ENCODE assay signal across 8 cellular contexts in genomic region chr5:150780180-150780692, GRCh38. TPM values are rescaled to one million over a fixed set of nuclear protein-coding genes. Genes with fewer than 3 reads are reported as not detected.
DNase-seq lines count a peak whose midpoint lies in the region; ATAC-seq and TF ChIP-seq lines count a peak whose summit lies in the region.

No MANE protein-coding gene starts in this region.

- peak; percentile 51 for ATAC-seq in GM19328 (IDR thresholded peaks at IDR 0.05; ENCODE audit: unreplicated experiment)
- peak; percentile 47 for ATAC-seq in HG03280 (IDR thresholded peaks at IDR 0.05; ENCODE audit: unreplicated experiment)
- ATAC-seq in activated T-cell treated with anti-CD3 and anti-CD28 coated beads, Interleukin-2, amount 50 U/mL, for 4 hours, result peak; percentile 7 to 27
- peak; percentile 1 to 8 for ATAC-seq in right cardiac atrium

- peaks cover 3% of the 10 kb centered on the region for H3K9me3 Mint-ChIP-seq in activated T-cell treated with anti-CD3 and anti-CD28 coated beads, Interleukin-2, amount 50 U/mL, for 4 hours

- peak overlapping the region; percentile 22 for H3K4me3 Mint-ChIP-seq in activated T-cell treated with anti-CD3 and anti-CD28 coated beads, Interleukin-2, amount 50 U/mL, for 4 hours

- H3K9ac ChIP-seq in BLaER1 treated with 17β-estradiol and CSF1 and Interleukin-3, amounts not matched to agents 10 nM and 100 nM, result peak overlapping the region; percentile 81 to 94 (median 89)

- TF ChIP-seq POLR2A in stomach (IDR thresholded peaks at IDR 0.05), result no peak

- peaks cover 71 to 86% (median 81%) of the 10 kb centered on the region in 10 experiments for H3K4me1 ChIP-seq in BLaER1 treated with 17β-estradiol and CSF1 and Interleukin-3, amounts not matched to agents 10 nM and 100 nM
- H3K4me1 ChIP-seq in right cardiac atrium (ENCODE audit: control insufficient read depth, insufficient read depth, low read length) (peaks cover 8% of the 10 kb centered on the region), stomach (peaks cover 35 to 69% (median 59%) of the 10 kb centered on the region in 4 donors)

- no peaks in the 10 kb centered on the region for H3K36me3 Mint-ChIP-seq in activated T-cell treated with anti-CD3 and anti-CD28 coated beads, Interleukin-2, amount 50 U/mL, for 4 hours (ENCODE audit: insufficient read depth)

- H3K9me3 ChIP-seq in BLaER1 treated with 17β-estradiol and CSF1 and Interleukin-3, amounts not matched to agents 10 nM and 100 nM (replicated peaks in 1 of 11), result peaks cover 0 to 4% (median 3%) of the 10 kb centered on the region in 11 experiments; a peak in 11 of 22 replicates
- H3K9me3 ChIP-seq in right cardiac atrium (ENCODE audit: control insufficient read depth, low read length) (no peaks in the 10 kb centered on the region), stomach (no peaks in the 10 kb centered on the region)

- no peak for TF ChIP-seq CTCF in stomach (IDR thresholded peaks at IDR 0.05)

- H3K4me3 ChIP-seq in BLaER1 treated with 17β-estradiol and CSF1 and Interleukin-3, amounts not matched to agents 10 nM and 100 nM, result peak overlapping the region; percentile 3 to 96 (median 84)
- H3K4me3 ChIP-seq in right cardiac atrium (ENCODE audit: low read length), result peak overlapping the region; percentile 84
- peak overlapping the region; percentile 71 to 82 (median 80) for H3K4me3 ChIP-seq in stomach

- peaks cover 66% of the 10 kb centered on the region for H3K4me1 Mint-ChIP-seq in activated T-cell treated with anti-CD3 and anti-CD28 coated beads, Interleukin-2, amount 50 U/mL, for 4 hours (ENCODE audit: low read depth)

- no peaks in the 10 kb centered on the region for H3K27me3 ChIP-seq in BLaER1 treated with 17β-estradiol and CSF1 and Interleukin-3, amounts not matched to agents 10 nM and 100 nM
- H3K27me3 ChIP-seq in right cardiac atrium (ENCODE audit: control insufficient read depth, insufficient read depth), result no peaks in the 10 kb centered on the region
- no peaks in the 10 kb centered on the region for H3K27me3 ChIP-seq in stomach

- peak overlapping the region; percentile 87 to 97 (median 95) for H3K4me2 ChIP-seq in BLaER1 treated with 17β-estradiol and CSF1 and Interleukin-3, amounts not matched to agents 10 nM and 100 nM

- peaks cover 0 to 12% (median 0%) of the 10 kb centered on the region in 11 experiments; a peak in 5 of 22 replicates for H3K36me3 ChIP-seq in BLaER1 treated with 17β-estradiol and CSF1 and Interleukin-3, amounts not matched to agents 10 nM and 100 nM
- no peaks in the 10 kb centered on the region for H3K36me3 ChIP-seq in stomach

- peak; percentile 84 for TF ChIP-seq EP300 in stomach (IDR thresholded peaks at IDR 0.05)

- peaks cover 0 to 45% (median 0%) of the 10 kb centered on the region in 11 experiments; a peak in 5 of 22 replicates for H4K20me1 ChIP-seq in BLaER1 treated with 17β-estradiol and CSF1 and Interleukin-3, amounts not matched to agents 10 nM and 100 nM

- WGBS in right cardiac atrium, result 51% methylated on average over 6 of the region's 6 CpGs
- 66 to 71% (median 67%) methylated on average over 6 of the region's 6 CpGs for WGBS in stomach, 5 donors

- H3K27ac ChIP-seq in BLaER1 treated with 17β-estradiol and CSF1 and Interleukin-3, amounts not matched to agents 10 nM and 100 nM, result peak overlapping the region; percentile 55 to 93 (median 85); a peak in 21 of 22 replicates
- H3K27ac ChIP-seq in right cardiac atrium (ENCODE audit: low read length), result peak overlapping the region; percentile 92
- H3K27ac ChIP-seq in stomach, result peak overlapping the region; percentile 38 to 95 (median 93)

- DNase-seq in activated T-cell treated with anti-CD3 and anti-CD28 coated beads, Interleukin-2, amount 50 U/mL, for 4 hours, result no peak
- peak in 2 of 3 donors; percentile 48 to 58 for DNase-seq in right cardiac atrium
- DNase-seq in stomach, result peak; percentile 31
- no peak for DNase-seq in OCI-M2 (lab: John Stamatoyannopoulos, UW; ENCODE audit: unreplicated experiment)
- DNase-seq in HT-29 (ENCODE audit: low spot score), result no peak

- H3K27me3 Mint-ChIP-seq in activated T-cell treated with anti-CD3 and anti-CD28 coated beads, Interleukin-2, amount 50 U/mL, for 4 hours (ENCODE audit: low read depth), result no peaks in the 10 kb centered on the region

- intact Hi-C loops in right cardiac atrium (cut with DNase I), result no loop called here
- intact Hi-C loops in stomach (cut with DNase I; ENCODE audit: low total_unique reads), result no loop called here

RNA-seq across cellular contexts. Expression of gene SMIM3, which starts 1.7 kb away (rescaled TPM):
- 1 to 10 TPM; 6.8 to 8.5 (median 7.4) TPM for total RNA-seq in activated T-cell treated with anti-CD3 and anti-CD28 coated beads, Interleukin-2, amount 50 U/mL, for 4 hours
- total RNA-seq in right cardiac atrium, result 10 to 100 TPM; 16.3 to 33.5 (median 19.9) TPM
- 22.9 TPM for polyA plus RNA-seq in right cardiac atrium
- total RNA-seq in stomach, result 10 to 100 TPM in 4 of 5 donors, 1 to 10 TPM in 1; 9.9 to 63.8 (median 24.2) TPM
- 10 to 100 TPM; 15.8 to 47.5 (median 46.9) TPM for polyA plus RNA-seq in stomach
- total RNA-seq in HT-29 (2014; rRNA removed; shearing (Covaris generic)), result 13.4 and 18.6 TPM in 2 replicates

RNA-seq across cellular contexts. Expression of gene DCTN4, which starts 21.4 kb away (rescaled TPM):
- total RNA-seq in activated T-cell treated with anti-CD3 and anti-CD28 coated beads, Interleukin-2, amount 50 U/mL, for 4 hours, result 10 to 100 TPM; 35.9 to 42.2 (median 38.6) TPM
- total RNA-seq in right cardiac atrium (10 to 100 TPM; 41.8 to 51.6 (median 47.6) TPM), stomach (100 to 1,000 TPM in 1 of 5 donors, 10 to 100 TPM in 4; 27.7 to 113 (median 54.7) TPM)
- polyA plus RNA-seq in right cardiac atrium (22.7 TPM), stomach (10 to 100 TPM; 16.1 to 30.7 (median 18.1) TPM)
- total RNA-seq in HT-29 (2014; rRNA removed; shearing (Covaris generic)), result 26.1 and 30.6 TPM in 2 replicates

Comparison
In these comparisons a context has a peak if more than half of its experiments do, and no peak if none do; other contexts are left out.
1. DNase-seq: peak in right cardiac atrium (2 of 3) and stomach (single experiment); none in activated T-cell treated with anti-CD3 and anti-CD28 coated beads, Interleukin-2, amount 50 U/mL, for 4 hours (single experiment), OCI-M2 (single experiment) and HT-29 (single experiment).
2. Peak in every context shown above with its lines, with median percentiles within 50 percentile points of each other: H3K27ac ChIP-seq, H3K4me3 ChIP-seq and ATAC-seq.